ENCODE assay signal across 1 cellular context in the genomic region with DNA sequence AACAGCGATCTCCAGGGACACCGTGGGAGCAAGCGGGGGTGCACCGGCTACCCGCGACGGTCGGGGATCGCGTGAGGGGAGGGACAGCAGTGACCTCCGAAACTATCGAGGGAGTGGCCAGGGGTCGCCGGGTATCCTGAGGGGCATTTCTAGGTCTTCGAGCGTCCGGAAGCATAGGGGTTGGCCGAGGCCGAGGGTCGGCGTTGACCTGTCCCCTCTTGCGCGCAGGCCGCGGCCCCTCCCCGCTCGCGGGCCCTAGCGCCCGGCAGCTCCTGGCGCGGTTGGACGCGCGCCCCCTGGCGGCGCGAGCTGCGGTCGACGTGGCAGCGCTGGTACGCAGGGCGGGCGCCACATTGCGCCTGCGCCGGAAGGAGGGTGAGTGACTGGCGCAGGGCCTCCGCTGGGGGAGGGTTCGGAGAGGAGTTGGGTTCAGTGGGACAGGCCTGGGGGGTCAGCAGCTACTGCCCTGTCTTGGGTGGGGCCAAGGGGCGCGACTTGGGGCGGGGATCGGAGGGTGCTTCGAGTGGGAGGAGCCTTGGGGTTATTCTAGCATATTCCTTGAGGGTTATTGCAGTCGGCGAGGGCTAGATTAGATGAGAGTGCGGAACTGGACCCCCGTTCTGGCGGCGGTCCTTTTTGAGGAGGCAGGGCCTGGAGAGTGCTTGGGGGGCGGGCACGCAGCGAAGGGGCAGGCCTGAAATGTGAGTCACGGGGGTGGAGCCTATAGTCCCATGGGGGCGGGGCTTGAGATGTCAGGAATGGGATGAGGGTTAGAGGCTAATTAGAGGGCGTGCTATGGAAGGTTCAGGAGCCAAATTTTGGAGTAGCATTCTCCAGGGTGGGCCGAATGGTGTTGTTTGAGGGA.
TF ChIP-seq lines count a peak whose summit lies in the region.

No MANE protein-coding gene starts in this region.

TF ChIP-seq in K562, 482 proteins besides CTCF, POLR2A, EP300 and RAD21 (continued from another document and continues in another):
- TF ChIP-seq, protein P1, sequence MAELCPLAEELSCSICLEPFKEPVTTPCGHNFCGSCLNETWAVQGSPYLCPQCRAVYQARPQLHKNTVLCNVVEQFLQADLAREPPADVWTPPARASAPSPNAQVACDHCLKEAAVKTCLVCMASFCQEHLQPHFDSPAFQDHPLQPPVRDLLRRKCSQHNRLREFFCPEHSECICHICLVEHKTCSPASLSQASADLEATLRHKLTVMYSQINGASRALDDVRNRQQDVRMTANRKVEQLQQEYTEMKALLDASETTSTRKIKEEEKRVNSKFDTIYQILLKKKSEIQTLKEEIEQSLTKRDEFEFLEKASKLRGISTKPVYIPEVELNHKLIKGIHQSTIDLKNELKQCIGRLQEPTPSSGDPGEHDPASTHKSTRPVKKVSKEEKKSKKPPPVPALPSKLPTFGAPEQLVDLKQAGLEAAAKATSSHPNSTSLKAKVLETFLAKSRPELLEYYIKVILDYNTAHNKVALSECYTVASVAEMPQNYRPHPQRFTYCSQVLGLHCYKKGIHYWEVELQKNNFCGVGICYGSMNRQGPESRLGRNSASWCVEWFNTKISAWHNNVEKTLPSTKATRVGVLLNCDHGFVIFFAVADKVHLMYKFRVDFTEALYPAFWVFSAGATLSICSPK (IDR thresholded peaks at IDR 0.05; ENCODE audit: borderline replicate concordance), result no peak
- TF ChIP-seq MEF2A (IDR thresholded peaks at IDR 0.05; ENCODE audit: control insufficient read depth, low read depth, low read length) (no peak), SUPT5H (IDR thresholded peaks at IDR 0.05) (peak; percentile 56; the same call in 1 of the 2 replicates), ARID2 (IDR thresholded peaks at IDR 0.05) (no peak), HIVEP1 (CRISPR knock-in tag; IDR thresholded peaks at IDR 0.05) (no peak), HDAC3 (IDR thresholded peaks at IDR 0.05; ENCODE audit: borderline replicate concordance, partially characterized antibody) (no peak), SMARCC2 (IDR thresholded peaks at IDR 0.05; ENCODE audit: low read depth) (no peak), BRD9 (IDR thresholded peaks at IDR 0.05; ENCODE audit: low read depth, partially characterized antibody) (no peak), SMAD4 (CRISPR knock-in tag; conservative IDR thresholded peaks at IDR 0.05) (peak; percentile 21; the same call in 1 of the 2 replicates), NCOA6 (IDR thresholded peaks at IDR 0.05) (no peak), ZNF23 (CRISPR knock-in tag; IDR thresholded peaks at IDR 0.05) (no peak), DPF2 (IDR thresholded peaks at IDR 0.05) (0 out of 2 replicates have a peak, but pooled peaks have one; percentile 12), TCF7L2 (IDR thresholded peaks at IDR 0.05; ENCODE audit: low read depth, low read length) (peak; percentile 67), SAP30 (IDR thresholded peaks at IDR 0.05; ENCODE audit: borderline replicate concordance, insufficient read depth, low read depth, low read length, poor library complexity, severe bottlenecking) (no peak), DNMT1 (IDR thresholded peaks at IDR 0.05) (no peak), GABPA (tag; conservative IDR thresholded peaks at IDR 0.05; ENCODE audit: low read depth) (no peak), WHSC1 (IDR thresholded peaks at IDR 0.05; ENCODE audit: low read length) (no peak), ZNF274 (IDR thresholded peaks at IDR 0.05; ENCODE audit: borderline replicate concordance, low read depth, low read length) (no peak), GATA2 (CRISPR knock-in tag; IDR thresholded peaks at IDR 0.05) (no peak), EHMT2 (IDR thresholded peaks at IDR 0.05) (no peak), ELF2 (CRISPR knock-in tag; IDR thresholded peaks at IDR 0.05) (no peak), EP400 (IDR thresholded peaks at IDR 0.05) (peak; percentile 49; the same call in 1 of the 2 replicates), NCOA2 (IDR thresholded peaks at IDR 0.05; ENCODE audit: partially characterized antibody in 2 of 2) (no peak), JUND (IDR thresholded peaks at IDR 0.05; ENCODE audit: borderline replicate concordance, low read depth, low read length) (peak; percentile 22; the same call in 1 of the 2 replicates), JUND (tag; IDR thresholded peaks at IDR 0.05; ENCODE audit: borderline replicate concordance, low read depth, low read length) (no peak), NBN (IDR thresholded peaks at IDR 0.05; ENCODE audit: low read depth) (no peak), CHCHD3 (CRISPR knock-in tag; IDR thresholded peaks at IDR 0.05) (no peak), BRD4 (IDR thresholded peaks at IDR 0.05) (no peak)
- TF ChIP-seq, protein P2, sequence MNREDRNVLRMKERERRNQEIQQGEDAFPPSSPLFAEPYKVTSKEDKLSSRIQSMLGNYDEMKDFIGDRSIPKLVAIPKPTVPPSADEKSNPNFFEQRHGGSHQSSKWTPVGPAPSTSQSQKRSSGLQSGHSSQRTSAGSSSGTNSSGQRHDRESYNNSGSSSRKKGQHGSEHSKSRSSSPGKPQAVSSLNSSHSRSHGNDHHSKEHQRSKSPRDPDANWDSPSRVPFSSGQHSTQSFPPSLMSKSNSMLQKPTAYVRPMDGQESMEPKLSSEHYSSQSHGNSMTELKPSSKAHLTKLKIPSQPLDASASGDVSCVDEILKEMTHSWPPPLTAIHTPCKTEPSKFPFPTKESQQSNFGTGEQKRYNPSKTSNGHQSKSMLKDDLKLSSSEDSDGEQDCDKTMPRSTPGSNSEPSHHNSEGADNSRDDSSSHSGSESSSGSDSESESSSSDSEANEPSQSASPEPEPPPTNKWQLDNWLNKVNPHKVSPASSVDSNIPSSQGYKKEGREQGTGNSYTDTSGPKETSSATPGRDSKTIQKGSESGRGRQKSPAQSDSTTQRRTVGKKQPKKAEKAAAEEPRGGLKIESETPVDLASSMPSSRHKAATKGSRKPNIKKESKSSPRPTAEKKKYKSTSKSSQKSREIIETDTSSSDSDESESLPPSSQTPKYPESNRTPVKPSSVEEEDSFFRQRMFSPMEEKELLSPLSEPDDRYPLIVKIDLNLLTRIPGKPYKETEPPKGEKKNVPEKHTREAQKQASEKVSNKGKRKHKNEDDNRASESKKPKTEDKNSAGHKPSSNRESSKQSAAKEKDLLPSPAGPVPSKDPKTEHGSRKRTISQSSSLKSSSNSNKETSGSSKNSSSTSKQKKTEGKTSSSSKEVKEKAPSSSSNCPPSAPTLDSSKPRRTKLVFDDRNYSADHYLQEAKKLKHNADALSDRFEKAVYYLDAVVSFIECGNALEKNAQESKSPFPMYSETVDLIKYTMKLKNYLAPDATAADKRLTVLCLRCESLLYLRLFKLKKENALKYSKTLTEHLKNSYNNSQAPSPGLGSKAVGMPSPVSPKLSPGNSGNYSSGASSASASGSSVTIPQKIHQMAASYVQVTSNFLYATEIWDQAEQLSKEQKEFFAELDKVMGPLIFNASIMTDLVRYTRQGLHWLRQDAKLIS (CRISPR knock-in tag; IDR thresholded peaks at IDR 0.05), result no peak
- TF ChIP-seq, protein P3, sequence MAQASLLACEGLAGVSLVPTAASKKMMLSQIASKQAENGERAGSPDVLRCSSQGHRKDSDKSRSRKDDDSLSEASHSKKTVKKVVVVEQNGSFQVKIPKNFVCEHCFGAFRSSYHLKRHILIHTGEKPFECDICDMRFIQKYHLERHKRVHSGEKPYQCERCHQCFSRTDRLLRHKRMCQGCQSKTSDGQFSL (CRISPR knock-in tag; IDR thresholded peaks at IDR 0.05), result no peak
- TF ChIP-seq, protein P3 (tag; IDR thresholded peaks at IDR 0.05), result 0 out of 4 replicates have a peak, but pooled peaks of 1 of the 2 experiments have one; percentile 25
- TF ChIP-seq, protein P4, sequence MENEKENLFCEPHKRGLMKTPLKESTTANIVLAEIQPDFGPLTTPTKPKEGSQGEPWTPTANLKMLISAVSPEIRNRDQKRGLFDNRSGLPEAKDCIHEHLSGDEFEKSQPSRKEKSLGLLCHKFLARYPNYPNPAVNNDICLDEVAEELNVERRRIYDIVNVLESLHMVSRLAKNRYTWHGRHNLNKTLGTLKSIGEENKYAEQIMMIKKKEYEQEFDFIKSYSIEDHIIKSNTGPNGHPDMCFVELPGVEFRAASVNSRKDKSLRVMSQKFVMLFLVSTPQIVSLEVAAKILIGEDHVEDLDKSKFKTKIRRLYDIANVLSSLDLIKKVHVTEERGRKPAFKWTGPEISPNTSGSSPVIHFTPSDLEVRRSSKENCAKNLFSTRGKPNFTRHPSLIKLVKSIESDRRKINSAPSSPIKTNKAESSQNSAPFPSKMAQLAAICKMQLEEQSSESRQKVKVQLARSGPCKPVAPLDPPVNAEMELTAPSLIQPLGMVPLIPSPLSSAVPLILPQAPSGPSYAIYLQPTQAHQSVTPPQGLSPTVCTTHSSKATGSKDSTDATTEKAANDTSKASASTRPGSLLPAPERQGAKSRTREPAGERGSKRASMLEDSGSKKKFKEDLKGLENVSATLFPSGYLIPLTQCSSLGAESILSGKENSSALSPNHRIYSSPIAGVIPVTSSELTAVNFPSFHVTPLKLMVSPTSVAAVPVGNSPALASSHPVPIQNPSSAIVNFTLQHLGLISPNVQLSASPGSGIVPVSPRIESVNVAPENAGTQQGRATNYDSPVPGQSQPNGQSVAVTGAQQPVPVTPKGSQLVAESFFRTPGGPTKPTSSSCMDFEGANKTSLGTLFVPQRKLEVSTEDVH (IDR thresholded peaks at IDR 0.05; ENCODE audit: low read depth, partially characterized antibody), result no peak
- TF ChIP-seq, protein P5, sequence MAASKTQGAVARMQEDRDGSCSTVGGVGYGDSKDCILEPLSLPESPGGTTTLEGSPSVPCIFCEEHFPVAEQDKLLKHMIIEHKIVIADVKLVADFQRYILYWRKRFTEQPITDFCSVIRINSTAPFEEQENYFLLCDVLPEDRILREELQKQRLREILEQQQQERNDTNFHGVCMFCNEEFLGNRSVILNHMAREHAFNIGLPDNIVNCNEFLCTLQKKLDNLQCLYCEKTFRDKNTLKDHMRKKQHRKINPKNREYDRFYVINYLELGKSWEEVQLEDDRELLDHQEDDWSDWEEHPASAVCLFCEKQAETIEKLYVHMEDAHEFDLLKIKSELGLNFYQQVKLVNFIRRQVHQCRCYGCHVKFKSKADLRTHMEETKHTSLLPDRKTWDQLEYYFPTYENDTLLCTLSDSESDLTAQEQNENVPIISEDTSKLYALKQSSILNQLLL (CRISPR knock-in tag; IDR thresholded peaks at IDR 0.05; ENCODE audit: borderline replicate concordance), result no peak
- TF ChIP-seq, protein P6, sequence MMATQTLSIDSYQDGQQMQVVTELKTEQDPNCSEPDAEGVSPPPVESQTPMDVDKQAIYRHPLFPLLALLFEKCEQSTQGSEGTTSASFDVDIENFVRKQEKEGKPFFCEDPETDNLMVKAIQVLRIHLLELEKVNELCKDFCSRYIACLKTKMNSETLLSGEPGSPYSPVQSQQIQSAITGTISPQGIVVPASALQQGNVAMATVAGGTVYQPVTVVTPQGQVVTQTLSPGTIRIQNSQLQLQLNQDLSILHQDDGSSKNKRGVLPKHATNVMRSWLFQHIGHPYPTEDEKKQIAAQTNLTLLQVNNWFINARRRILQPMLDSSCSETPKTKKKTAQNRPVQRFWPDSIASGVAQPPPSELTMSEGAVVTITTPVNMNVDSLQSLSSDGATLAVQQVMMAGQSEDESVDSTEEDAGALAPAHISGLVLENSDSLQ (IDR thresholded peaks at IDR 0.05), result peak; percentile 90
- TF ChIP-seq, protein P7, sequence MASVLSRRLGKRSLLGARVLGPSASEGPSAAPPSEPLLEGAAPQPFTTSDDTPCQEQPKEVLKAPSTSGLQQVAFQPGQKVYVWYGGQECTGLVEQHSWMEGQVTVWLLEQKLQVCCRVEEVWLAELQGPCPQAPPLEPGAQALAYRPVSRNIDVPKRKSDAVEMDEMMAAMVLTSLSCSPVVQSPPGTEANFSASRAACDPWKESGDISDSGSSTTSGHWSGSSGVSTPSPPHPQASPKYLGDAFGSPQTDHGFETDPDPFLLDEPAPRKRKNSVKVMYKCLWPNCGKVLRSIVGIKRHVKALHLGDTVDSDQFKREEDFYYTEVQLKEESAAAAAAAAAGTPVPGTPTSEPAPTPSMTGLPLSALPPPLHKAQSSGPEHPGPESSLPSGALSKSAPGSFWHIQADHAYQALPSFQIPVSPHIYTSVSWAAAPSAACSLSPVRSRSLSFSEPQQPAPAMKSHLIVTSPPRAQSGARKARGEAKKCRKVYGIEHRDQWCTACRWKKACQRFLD (CRISPR knock-in tag; IDR thresholded peaks at IDR 0.05), result no peak
- TF ChIP-seq, protein P8, sequence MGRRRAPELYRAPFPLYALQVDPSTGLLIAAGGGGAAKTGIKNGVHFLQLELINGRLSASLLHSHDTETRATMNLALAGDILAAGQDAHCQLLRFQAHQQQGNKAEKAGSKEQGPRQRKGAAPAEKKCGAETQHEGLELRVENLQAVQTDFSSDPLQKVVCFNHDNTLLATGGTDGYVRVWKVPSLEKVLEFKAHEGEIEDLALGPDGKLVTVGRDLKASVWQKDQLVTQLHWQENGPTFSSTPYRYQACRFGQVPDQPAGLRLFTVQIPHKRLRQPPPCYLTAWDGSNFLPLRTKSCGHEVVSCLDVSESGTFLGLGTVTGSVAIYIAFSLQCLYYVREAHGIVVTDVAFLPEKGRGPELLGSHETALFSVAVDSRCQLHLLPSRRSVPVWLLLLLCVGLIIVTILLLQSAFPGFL (CRISPR knock-in tag; IDR thresholded peaks at IDR 0.05), result no peak
- TF ChIP-seq, protein P9, sequence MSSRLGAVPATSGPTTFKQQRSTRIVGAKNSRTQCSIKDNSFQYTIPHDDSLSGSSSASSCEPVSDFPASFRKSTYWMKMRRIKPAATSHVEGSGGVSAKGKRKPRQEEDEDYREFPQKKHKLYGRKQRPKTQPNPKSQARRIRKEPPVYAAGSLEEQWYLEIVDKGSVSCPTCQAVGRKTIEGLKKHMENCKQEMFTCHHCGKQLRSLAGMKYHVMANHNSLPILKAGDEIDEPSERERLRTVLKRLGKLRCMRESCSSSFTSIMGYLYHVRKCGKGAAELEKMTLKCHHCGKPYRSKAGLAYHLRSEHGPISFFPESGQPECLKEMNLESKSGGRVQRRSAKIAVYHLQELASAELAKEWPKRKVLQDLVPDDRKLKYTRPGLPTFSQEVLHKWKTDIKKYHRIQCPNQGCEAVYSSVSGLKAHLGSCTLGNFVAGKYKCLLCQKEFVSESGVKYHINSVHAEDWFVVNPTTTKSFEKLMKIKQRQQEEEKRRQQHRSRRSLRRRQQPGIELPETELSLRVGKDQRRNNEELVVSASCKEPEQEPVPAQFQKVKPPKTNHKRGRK (tag; IDR thresholded peaks at IDR 0.05), result no peak
- TF ChIP-seq, protein P10, sequence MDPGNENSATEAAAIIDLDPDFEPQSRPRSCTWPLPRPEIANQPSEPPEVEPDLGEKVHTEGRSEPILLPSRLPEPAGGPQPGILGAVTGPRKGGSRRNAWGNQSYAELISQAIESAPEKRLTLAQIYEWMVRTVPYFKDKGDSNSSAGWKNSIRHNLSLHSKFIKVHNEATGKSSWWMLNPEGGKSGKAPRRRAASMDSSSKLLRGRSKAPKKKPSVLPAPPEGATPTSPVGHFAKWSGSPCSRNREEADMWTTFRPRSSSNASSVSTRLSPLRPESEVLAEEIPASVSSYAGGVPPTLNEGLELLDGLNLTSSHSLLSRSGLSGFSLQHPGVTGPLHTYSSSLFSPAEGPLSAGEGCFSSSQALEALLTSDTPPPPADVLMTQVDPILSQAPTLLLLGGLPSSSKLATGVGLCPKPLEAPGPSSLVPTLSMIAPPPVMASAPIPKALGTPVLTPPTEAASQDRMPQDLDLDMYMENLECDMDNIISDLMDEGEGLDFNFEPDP (CRISPR knock-in tag; IDR thresholded peaks at IDR 0.05), result no peak
